ENCODE assay signal across 8 cellular contexts in the genomic region with DNA sequence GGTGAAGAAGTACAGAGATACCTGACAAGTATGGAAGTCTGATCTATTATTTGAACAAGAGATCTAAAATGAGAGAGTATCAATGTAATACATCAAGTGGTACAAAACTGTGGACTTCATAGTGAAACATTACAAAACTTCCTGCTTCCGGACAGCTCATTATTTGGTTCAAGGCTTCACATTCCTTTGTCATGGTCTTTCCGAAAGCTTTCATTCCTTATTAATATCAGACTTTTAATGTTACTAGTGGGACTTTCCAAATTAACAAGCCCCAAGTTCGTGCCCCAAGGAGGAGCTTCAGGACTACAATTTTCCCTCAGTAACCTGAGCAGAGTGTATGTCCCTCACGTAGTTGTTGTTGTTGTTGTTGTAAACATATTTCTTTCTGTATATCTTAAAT. TPM values are rescaled to one million over a fixed set of nuclear protein-coding genes. Genes with fewer than 3 reads are reported as not detected.
DNase-seq lines count a peak whose midpoint lies in the region; ATAC-seq, FAIRE-seq and TF ChIP-seq lines count a peak whose summit lies in the region.

No MANE protein-coding gene starts in this region.

- peak overlapping the region; percentile 93 for H3K27ac ChIP-seq in BLaER1
- H3K27ac ChIP-seq in HUES48 (ENCODE audit: low read depth, low read length): no peak overlapping the region
- H3K27ac ChIP-seq in keratinocyte (ENCODE audit: control insufficient read depth, insufficient read depth, low read length): peak overlapping the region; percentile 81

- TF ChIP-seq CTCF in keratinocyte (optimal IDR thresholded peaks at IDR 0.05 in 1 of 3, IDR thresholded peaks at IDR 0.05 in 1 of 3, conservative IDR thresholded peaks at IDR 0.05 in 1 of 3; ENCODE audit: extremely low read depth in 1 of 3, insufficient read depth in 2 of 3, low read length in 3 of 3): no peak

- no peaks in the 10 kb centered on the region for H3K9me3 ChIP-seq in BLaER1
- H3K9me3 ChIP-seq in HUES48 (ENCODE audit: control insufficient read depth, insufficient read depth, low read length): no peaks in the 10 kb centered on the region
- no peaks in the 10 kb centered on the region for H3K9me3 ChIP-seq in keratinocyte (ENCODE audit: control insufficient read depth, low read depth, low read length)

- H3K4me1 ChIP-seq in BLaER1 (peaks cover 56% of the 10 kb centered on the region), HUES48 (ENCODE audit: control insufficient read depth, insufficient read depth, low read length) (peaks cover 42% of the 10 kb centered on the region), keratinocyte (ENCODE audit: control insufficient read depth, extremely low read depth, insufficient read depth, low read length) (peaks cover 49% of the 10 kb centered on the region)

- H3K4me3 ChIP-seq in BLaER1 (peak overlapping the region; percentile 86), HUES48 (ENCODE audit: low read depth, low read length) (peak overlapping the region; percentile 93), keratinocyte (ENCODE audit: control insufficient read depth in 2 of 3, extremely low read depth in 1 of 3, insufficient read depth in 2 of 3, low read depth in 1 of 3, low read length in 3 of 3) (peak overlapping the region; percentile 95 to 97 (median 96))

- H3K36me3 Mint-ChIP-seq in activated naive CD8-positive, alpha-beta T cell treated with anti-CD3 and anti-CD28 coated beads, Interleukin-2, amount 50 U/mL, for 24 hours (ENCODE audit: low read depth): peaks cover 3% of the 10 kb centered on the region

- peaks cover 53% of the 10 kb centered on the region for H3K4me1 Mint-ChIP-seq in activated naive CD8-positive, alpha-beta T cell treated with anti-CD3 and anti-CD28 coated beads, Interleukin-2, amount 50 U/mL, for 24 hours

- peak overlapping the region; percentile 80 for H3K4me2 ChIP-seq in BLaER1
- peak overlapping the region; percentile 93 for H3K4me2 ChIP-seq in keratinocyte (ENCODE audit: control insufficient read depth, extremely low read depth, insufficient read depth, low read depth, low read length)

- peak overlapping the region; percentile 93 for H3K4me3 Mint-ChIP-seq in activated naive CD8-positive, alpha-beta T cell treated with anti-CD3 and anti-CD28 coated beads, Interleukin-2, amount 50 U/mL, for 24 hours

- peaks cover 61% of the 10 kb centered on the region for H3K79me2 ChIP-seq in keratinocyte (ENCODE audit: control insufficient read depth, insufficient read depth, low read length)

- dilution Hi-C loops in keratinocyte (cut with MboI; ENCODE audit: extremely low pct_ligation_motif_present, low sequenced_read_pairs): no loop called here

- peak; percentile 12 for ATAC-seq in activated naive CD8-positive, alpha-beta T cell treated with anti-CD3 and anti-CD28 coated beads, Interleukin-2, amount 50 U/mL, for 24 hours
- no peak for ATAC-seq in HG03139 (IDR thresholded peaks at IDR 0.05; ENCODE audit: unreplicated experiment)

- H3K36me3 ChIP-seq in BLaER1: no peaks in the 10 kb centered on the region
- no peaks in the 10 kb centered on the region for H3K36me3 ChIP-seq in HUES48 (ENCODE audit: control insufficient read depth, insufficient read depth, low read length)
- H3K36me3 ChIP-seq in keratinocyte (ENCODE audit: control insufficient read depth in 2 of 2, extremely low read depth in 1 of 2, insufficient read depth in 2 of 2, low read length in 2 of 2): peaks cover 0 to 4% of the 10 kb centered on the region in 2 experiments

- DNase-seq in activated naive CD8-positive, alpha-beta T cell treated with anti-CD3 and anti-CD28 coated beads, Interleukin-2, amount 50 U/mL, for 24 hours: no peak
- DNase-seq in keratinocyte (ENCODE audit: low read depth, low spot score): no peak
- DNase-seq in stimulated activated naive CD4-positive, alpha-beta T cell treated with Interleukin-2 at 50 U/mL for 16 hours (lab: John Stamatoyannopoulos, UW): peak; percentile 15
- no peak for DNase-seq in NCI-H1694 (lab: John Stamatoyannopoulos, UW)
- no peak for DNase-seq in anterior cingulate cortex (lab: John Stamatoyannopoulos, UW)

- peak overlapping the region; percentile 91 for H3K27ac Mint-ChIP-seq in activated naive CD8-positive, alpha-beta T cell treated with anti-CD3 and anti-CD28 coated beads, Interleukin-2, amount 50 U/mL, for 24 hours

- H3K9ac ChIP-seq in BLaER1: peak overlapping the region; percentile 89
- peak overlapping the region; percentile 87 for H3K9ac ChIP-seq in HUES48 (ENCODE audit: low read depth, low read length)
- H3K9ac ChIP-seq in keratinocyte (ENCODE audit: control insufficient read depth, extremely low read depth, insufficient read depth, low read length): peak overlapping the region; percentile 98

- H3K27me3 ChIP-seq in BLaER1 (no peaks in the 10 kb centered on the region), HUES48 (ENCODE audit: control insufficient read depth, insufficient read depth, low read length) (peaks cover 13% of the 10 kb centered on the region; the same call in 1 of the 2 replicates), keratinocyte (ENCODE audit: control insufficient read depth, extremely low read depth, insufficient read depth, low read length) (no peaks in the 10 kb centered on the region)

- no peaks in the 10 kb centered on the region for H3K27me3 Mint-ChIP-seq in activated naive CD8-positive, alpha-beta T cell treated with anti-CD3 and anti-CD28 coated beads, Interleukin-2, amount 50 U/mL, for 24 hours

- no peaks in the 10 kb centered on the region for H3K9me3 Mint-ChIP-seq in activated naive CD8-positive, alpha-beta T cell treated with anti-CD3 and anti-CD28 coated beads, Interleukin-2, amount 50 U/mL, for 24 hours

- H4K20me1 ChIP-seq in BLaER1 (peaks cover 56% of the 10 kb centered on the region), keratinocyte (ENCODE audit: control insufficient read depth, extremely low read depth, insufficient read depth, low read length) (no peaks in the 10 kb centered on the region)

- no peak overlapping the region for H2AFZ ChIP-seq in keratinocyte (ENCODE audit: control insufficient read depth, low read length)

- H3K9me1 ChIP-seq in keratinocyte (ENCODE audit: control insufficient read depth, extremely low read depth, insufficient read depth, low read length): no peaks in the 10 kb centered on the region

- FAIRE-seq in keratinocyte (lab: Jason Lieb, UNC): peak; percentile 52

RNA-seq across cellular contexts. Expression of a gene that starts 1.2 kb away (rescaled TPM):
- polyA plus RNA-seq in keratinocyte: 14.8 to 21.9 TPM (median 16.9 TPM) in 3 replicates
- polyA plus RNA-seq in keratinocyte (2011; ENCODE audit: low read depth): 44.5 TPM
- polyA plus RNA-seq in keratinocyte (2011; cell fraction: cytosol; rRNA removed): 14.3 and 20.4 TPM in 2 replicates
- polyA plus RNA-seq in keratinocyte (2011; cell fraction: nucleus; rRNA removed): 10.4 and 15.2 TPM in 2 replicates
- polyA plus RNA-seq in keratinocyte (2012; ENCODE audit: low replicate concordance): 14.9 and 45.3 TPM in 2 replicates
- 3.3 to 10.7 TPM (median 8.0 TPM) in 3 replicates for polyA minus RNA-seq in keratinocyte
- polyA minus RNA-seq in keratinocyte (2011; cell fraction: cytosol; rRNA and poly(A)+ RNA removed): 32.6 TPM
- 24.2 and 24.7 TPM in 2 replicates for polyA minus RNA-seq in keratinocyte (2011; cell fraction: nucleus; rRNA and poly(A)+ RNA removed)

RNA-seq across cellular contexts. Expression of a gene that starts 36.7 kb away (rescaled TPM):
- polyA plus RNA-seq in keratinocyte: not detected in 3 replicates
- polyA plus RNA-seq in keratinocyte (2011; ENCODE audit: low read depth): 1.3 TPM
- polyA plus RNA-seq in keratinocyte (2011; cell fraction: cytosol; rRNA removed): not detected in 2 replicates
- not detected in 2 replicates for polyA plus RNA-seq in keratinocyte (2011; cell fraction: nucleus; rRNA removed)
- polyA plus RNA-seq in keratinocyte (2012; ENCODE audit: low replicate concordance): 0.58 TPM in 1 of 2 replicates, not detected in the other
- polyA minus RNA-seq in keratinocyte: not detected in 3 replicates
- not detected for polyA minus RNA-seq in keratinocyte (2011; cell fraction: cytosol; rRNA and poly(A)+ RNA removed)
- polyA minus RNA-seq in keratinocyte (2011; cell fraction: nucleus; rRNA and poly(A)+ RNA removed): not detected in 2 replicates
